Comparison of ENCODE assay signal across 9 cellular contexts in genomic region chr12:47705239-47705570, GRCh38. TPM values are rescaled to one million over a fixed set of nuclear protein-coding genes. Genes with fewer than 3 reads are reported as not detected.
DNase-seq lines count a peak whose midpoint lies in the region; FAIRE-seq lines count a peak whose summit lies in the region.
"Had no signal": no experiment of that assay in that cellular context is flagged by ENCODE, and none has a peak within 500 bp of the region (broad histone marks: within the 10 kb centered on the region; RNA-seq: fewer than 3 reads in every experiment).

No MANE protein-coding gene starts in this region.

- peak overlapping the region; percentile 94; the same call in 1 of the 2 replicates for H3K9ac ChIP-seq in iPS-20b (ENCODE audit: low read depth, low read length)
- peak overlapping the region in 4 of 5 donors; percentile 77 to 94 (median 86) for H3K9ac ChIP-seq in subcutaneous abdominal adipose tissue (ENCODE audit: low read length in 5 of 5)

- DNase-seq in T-helper 1 cell (no peak), NAMALWA (ENCODE audit: low spot score) (no peak), DMS114 treated with DMSO at 0.1 percent for 48 hours (lab: John Stamatoyannopoulos, UW; ENCODE audit: unreplicated experiment) (no peak), urothelium cell line (ENCODE audit: low spot score) (no peak)
- DNase-seq in activated T-helper 2 cell treated with anti-CD3 and anti-CD28 coated beads, Interferon-gamma antibody, Interleukin-2, Interleukin-4, amounts not matched to agents 10 μg/mL and 5 μg/mL and 100 μg/mL, durations not matched to agents 14 hours and 24 hours and 36 hours (ENCODE audit: low spot score) = no peak

- H3K27me3 ChIP-seq in iPS-20b (ENCODE audit: insufficient read depth, low read length) (no peaks in the 10 kb centered on the region), subcutaneous abdominal adipose tissue (ENCODE audit: control insufficient read depth in 5 of 5, insufficient read depth in 4 of 5, low read length in 5 of 5) (no peaks in the 10 kb centered on the region)

- peaks cover 13% of the 10 kb centered on the region for H3K36me3 Mint-ChIP-seq in T-helper 1 cell treated with Interleukin-12 subunit alpha and Interleukin-12 subunit beta and Interleukin-4 antibody, amounts not matched to agents 30 μg/mL and 1 μg/mL, for 36 hours (ENCODE audit: low read depth)
- peaks cover 22% of the 10 kb centered on the region for H3K36me3 Mint-ChIP-seq in activated T-helper 2 cell treated with anti-CD3 and anti-CD28 coated beads, Interferon-gamma antibody, Interleukin-2, Interleukin-4, amounts not matched to agents 10 μg/mL and 5 μg/mL and 100 μg/mL, durations not matched to agents 14 hours and 24 hours and 36 hours (ENCODE audit: low read depth)

- H3K9me3 Mint-ChIP-seq in T-helper 1 cell treated with Interleukin-12 subunit alpha and Interleukin-12 subunit beta and Interleukin-4 antibody, amounts not matched to agents 30 μg/mL and 1 μg/mL, for 36 hours = no peaks in the 10 kb centered on the region
- no peaks in the 10 kb centered on the region for H3K9me3 Mint-ChIP-seq in activated T-helper 2 cell treated with anti-CD3 and anti-CD28 coated beads, Interferon-gamma antibody, Interleukin-2, Interleukin-4, amounts not matched to agents 10 μg/mL and 5 μg/mL and 100 μg/mL, durations not matched to agents 14 hours and 24 hours and 36 hours

- peaks cover 6% of the 10 kb centered on the region; the same call in 1 of the 2 replicates for H3K4me1 ChIP-seq in iPS-20b (ENCODE audit: insufficient read depth, low read length)
- peaks cover 0 to 42% (median 30%) of the 10 kb centered on the region in 5 donors for H3K4me1 ChIP-seq in subcutaneous abdominal adipose tissue (ENCODE audit: control insufficient read depth in 5 of 5, insufficient read depth in 5 of 5, low read length in 5 of 5)

- H3K36me3 ChIP-seq in iPS-20b (ENCODE audit: insufficient read depth, low read depth, low read length) (peaks cover 15% of the 10 kb centered on the region), subcutaneous abdominal adipose tissue (ENCODE audit: control insufficient read depth in 5 of 5, insufficient read depth in 5 of 5, low read length in 5 of 5) (peaks cover 4 to 9% (median 7%) of the 10 kb centered on the region in 5 donors)

- no peaks in the 10 kb centered on the region for H3K27me3 Mint-ChIP-seq in T-helper 1 cell treated with Interleukin-12 subunit alpha and Interleukin-12 subunit beta and Interleukin-4 antibody, amounts not matched to agents 30 μg/mL and 1 μg/mL, for 36 hours (ENCODE audit: low read depth)
- H3K27me3 Mint-ChIP-seq in activated T-helper 2 cell treated with anti-CD3 and anti-CD28 coated beads, Interferon-gamma antibody, Interleukin-2, Interleukin-4, amounts not matched to agents 10 μg/mL and 5 μg/mL and 100 μg/mL, durations not matched to agents 14 hours and 24 hours and 36 hours (ENCODE audit: low read depth) = no peaks in the 10 kb centered on the region

- peak overlapping the region; percentile 89 for H3K4me3 Mint-ChIP-seq in T-helper 1 cell treated with Interleukin-12 subunit alpha and Interleukin-12 subunit beta and Interleukin-4 antibody, amounts not matched to agents 30 μg/mL and 1 μg/mL, for 36 hours
- H3K4me3 Mint-ChIP-seq in activated T-helper 2 cell treated with anti-CD3 and anti-CD28 coated beads, Interferon-gamma antibody, Interleukin-2, Interleukin-4, amounts not matched to agents 10 μg/mL and 5 μg/mL and 100 μg/mL, durations not matched to agents 14 hours and 24 hours and 36 hours (ENCODE audit: low read depth) = peak overlapping the region; percentile 96

- no peaks in the 10 kb centered on the region for H3K9me3 ChIP-seq in iPS-20b (ENCODE audit: insufficient read depth, low read depth, low read length)
- H3K9me3 ChIP-seq in subcutaneous abdominal adipose tissue (ENCODE audit: control insufficient read depth in 5 of 5, low read length in 5 of 5) = no peaks in the 10 kb centered on the region

- FAIRE-seq in urothelium cell line (lab: Jason Lieb, UNC) = no peak

- peaks cover 46% of the 10 kb centered on the region for H3K4me1 Mint-ChIP-seq in T-helper 1 cell treated with Interleukin-12 subunit alpha and Interleukin-12 subunit beta and Interleukin-4 antibody, amounts not matched to agents 30 μg/mL and 1 μg/mL, for 36 hours (ENCODE audit: low read depth)
- H3K4me1 Mint-ChIP-seq in activated T-helper 2 cell treated with anti-CD3 and anti-CD28 coated beads, Interferon-gamma antibody, Interleukin-2, Interleukin-4, amounts not matched to agents 10 μg/mL and 5 μg/mL and 100 μg/mL, durations not matched to agents 14 hours and 24 hours and 36 hours (ENCODE audit: low read depth) = peaks cover 52% of the 10 kb centered on the region

- H3K27ac Mint-ChIP-seq in T-helper 1 cell treated with Interleukin-12 subunit alpha and Interleukin-12 subunit beta and Interleukin-4 antibody, amounts not matched to agents 30 μg/mL and 1 μg/mL, for 36 hours = peak overlapping the region; percentile 80
- H3K27ac Mint-ChIP-seq in activated T-helper 2 cell treated with anti-CD3 and anti-CD28 coated beads, Interferon-gamma antibody, Interleukin-2, Interleukin-4, amounts not matched to agents 10 μg/mL and 5 μg/mL and 100 μg/mL, durations not matched to agents 14 hours and 24 hours and 36 hours = peak overlapping the region; percentile 87

- H3K27ac ChIP-seq in iPS-20b (ENCODE audit: low read length) = no peak overlapping the region
- H3K27ac ChIP-seq in subcutaneous abdominal adipose tissue (ENCODE audit: low read depth, low read length) = peak overlapping the region; percentile 90

- intact Hi-C loops in activated T-helper 2 cell treated with anti-CD3 and anti-CD28 coated beads, Interferon-gamma antibody, Interleukin-2, Interleukin-4, amounts not matched to agents 10 μg/mL and 5 μg/mL and 100 μg/mL, durations not matched to agents 14 hours and 24 hours and 36 hours (cut with micrococcal nuclease) = loop anchor here (5.0 to 10.0 kb wide), 8 partner anchors 182 to 1978 kb away; partner anchors contain the start of genes ARID2, ASB8, SLC38A1 and TMEM106C

- peak overlapping the region; percentile 87 for H3K4me3 ChIP-seq in iPS-20b (ENCODE audit: low read length)
- H3K4me3 ChIP-seq in subcutaneous abdominal adipose tissue (ENCODE audit: low read depth in 1 of 5, low read length in 5 of 5) = peak overlapping the region; percentile 63 to 87 (median 84)

RNA-seq across cellular contexts. Expression of gene RPAP3, which starts 0.6 kb away (rescaled TPM):
- total RNA-seq in activated T-helper 2 cell treated with anti-CD3 and anti-CD28 coated beads, Interferon-gamma antibody, Interleukin-2, Interleukin-4, amounts not matched to agents 10 μg/mL and 5 μg/mL and 100 μg/mL, durations not matched to agents 14 hours and 24 hours and 36 hours = 57.4 and 58.7 TPM in 2 replicates

RNA-seq across cellular contexts. Expression of gene ENDOU, which starts 20.1 kb away (rescaled TPM):
- not detected in 2 replicates for total RNA-seq in activated T-helper 2 cell treated with anti-CD3 and anti-CD28 coated beads, Interferon-gamma antibody, Interleukin-2, Interleukin-4, amounts not matched to agents 10 μg/mL and 5 μg/mL and 100 μg/mL, durations not matched to agents 14 hours and 24 hours and 36 hours
- total RNA-seq: pulmonary artery endothelial cell had no signal

RNA-seq across cellular contexts. Expression of gene RAPGEF3, which starts 53.5 kb away (rescaled TPM):
- 1.8 and 2.7 TPM in 2 replicates for total RNA-seq in activated T-helper 2 cell treated with anti-CD3 and anti-CD28 coated beads, Interferon-gamma antibody, Interleukin-2, Interleukin-4, amounts not matched to agents 10 μg/mL and 5 μg/mL and 100 μg/mL, durations not matched to agents 14 hours and 24 hours and 36 hours
